Comparison of ENCODE assay signal across 10 cellular contexts in the genomic region with DNA sequence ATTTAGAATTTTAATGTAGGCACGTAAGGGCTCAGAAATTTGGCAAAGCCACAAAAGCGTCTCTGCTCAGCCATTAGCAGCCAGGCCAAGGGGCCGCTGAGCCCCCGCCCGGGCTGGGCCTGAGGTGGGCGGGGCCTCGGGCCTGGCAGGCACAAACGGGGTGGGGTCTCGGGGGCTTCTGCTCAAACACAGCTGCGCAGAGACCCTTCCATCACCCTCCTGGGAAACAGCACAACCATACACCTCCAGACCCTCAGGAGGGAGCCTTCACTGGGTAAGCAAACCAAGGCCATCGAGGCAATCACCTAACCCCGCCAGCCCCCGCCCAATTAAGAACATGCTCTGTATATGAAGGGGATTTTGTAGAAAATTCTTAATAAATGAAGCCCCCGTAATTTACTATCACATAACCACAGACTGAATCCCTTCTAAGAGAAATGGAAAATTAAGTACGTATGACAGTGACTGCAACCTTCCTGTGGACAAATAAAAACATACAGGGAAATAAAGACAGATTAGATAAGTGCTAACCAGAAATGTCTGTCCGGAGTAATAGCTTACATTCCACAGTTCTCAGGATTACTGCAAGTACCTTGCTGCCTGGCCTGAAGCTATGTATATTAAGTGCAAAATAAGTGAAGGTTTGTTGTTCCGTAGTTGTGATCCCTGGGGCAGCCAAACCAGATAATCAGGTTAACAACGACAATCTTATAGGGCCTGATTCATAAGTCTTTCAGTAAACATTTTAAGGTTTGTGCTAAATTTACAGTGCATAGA. TPM values are rescaled to one million over a fixed set of nuclear protein-coding genes. Genes with fewer than 3 reads are reported as not detected.
DNase-seq lines count a peak whose midpoint lies in the region; ATAC-seq, FAIRE-seq and TF ChIP-seq lines count a peak whose summit lies in the region.
"Had no signal": no experiment of that assay in that cellular context is flagged by ENCODE, and none has a peak within 500 bp of the region (broad histone marks: within the 10 kb centered on the region; RNA-seq: fewer than 3 reads in every experiment).

No MANE protein-coding gene starts in this region.

- H3K4me1 Mint-ChIP-seq in Calu3 (ENCODE audit: low read depth, unreplicated experiment): peaks cover 24% of the 10 kb centered on the region
- H3K4me1 Mint-ChIP-seq in activated naive CD4-positive, alpha-beta T cell treated with anti-CD3 and anti-CD28 coated beads for 36 hours (ENCODE audit: low read depth): peaks cover 42% of the 10 kb centered on the region

- H3K27ac ChIP-seq in VCaP (peak overlapping the region; percentile 98), pancreas (peak overlapping the region; percentile 11 to 93 (median 60))

- no peak for TF ChIP-seq CTCF in Calu3 (IDR thresholded peaks at IDR 0.05; ENCODE audit: unreplicated experiment)
- no peak for TF ChIP-seq CTCF in VCaP (conservative IDR thresholded peaks at IDR 0.05)
- TF ChIP-seq CTCF in foreskin fibroblast (IDR thresholded peaks at IDR 0.05; ENCODE audit: low read depth, low read length): no peak
- no peak for TF ChIP-seq CTCF in pancreas (IDR thresholded peaks at IDR 0.05)

- FAIRE-seq in pancreas (lab: Jason Lieb, UNC): no peak

- peaks cover 0 to 19% (median 0%) of the 10 kb centered on the region in 3 donors for H3K4me1 ChIP-seq in pancreas

- H3K9me3 Mint-ChIP-seq in Calu3 (ENCODE audit: low read depth, unreplicated experiment): no peaks in the 10 kb centered on the region
- H3K9me3 Mint-ChIP-seq in activated naive CD4-positive, alpha-beta T cell treated with anti-CD3 and anti-CD28 coated beads for 36 hours: peaks cover 2% of the 10 kb centered on the region

- CTCF ChIA-PET in Calu3 (lab: Charles Lee): interaction anchor here (1.3 to 1.4 kb wide), 2 partner anchors 22 to 27 kb away, joined by 4 to 5 read pairs; no protein-coding TSS in a partner anchor
- CTCF ChIA-PET in activated naive CD4-positive, alpha-beta T cell treated with anti-CD3 and anti-CD28 coated beads for 36 hours (lab: Charles Lee): interaction anchor here (1.7 to 2.5 kb wide), 2 partner anchors 57 to 266 kb away, joined by 5 to 11 read pairs; no protein-coding TSS in a partner anchor

- H3K9me3 ChIP-seq in pancreas: no peaks in the 10 kb centered on the region

- WGBS in pancreas, 2 donors: 49 to 52% methylated on average over 18 of the region's 18 CpGs

- H3K36me3 Mint-ChIP-seq in Calu3 (ENCODE audit: insufficient read depth, unreplicated experiment): peaks cover 57% of the 10 kb centered on the region
- peaks cover 2% of the 10 kb centered on the region for H3K36me3 Mint-ChIP-seq in activated naive CD4-positive, alpha-beta T cell treated with anti-CD3 and anti-CD28 coated beads for 36 hours (ENCODE audit: low read depth)

- peak overlapping the region; percentile 85 to 88 for H3K4me3 ChIP-seq in foreskin fibroblast (ENCODE audit: low read depth in 1 of 2, low read length in 2 of 2)
- peak overlapping the region in 2 of 4 donors; percentile 45 to 58 for H3K4me3 ChIP-seq in pancreas

- no peaks in the 10 kb centered on the region for H3K36me3 ChIP-seq in pancreas

- no peaks in the 10 kb centered on the region for H3K27me3 ChIP-seq in pancreas

- ATAC-seq in pancreas (no peak), HG03095 (IDR thresholded peaks at IDR 0.05; ENCODE audit: unreplicated experiment) (no peak)

- peak overlapping the region; percentile 81 for H3K27ac Mint-ChIP-seq in Calu3 (ENCODE audit: unreplicated experiment)
- H3K27ac Mint-ChIP-seq in activated naive CD4-positive, alpha-beta T cell treated with anti-CD3 and anti-CD28 coated beads for 36 hours: no peak overlapping the region

- intact Hi-C loops in Calu3 (cut with micrococcal nuclease; ENCODE audit: unreplicated experiment) (loop anchor here (2.0 to 5.0 kb wide), 3 partner anchors 48 to 89 kb away; no protein-coding TSS in a partner anchor), pancreas (cut with DNase I) (no loop called here)
- intact Hi-C loops in activated naive CD4-positive, alpha-beta T cell treated with anti-CD3 and anti-CD28 coated beads for 36 hours (cut with micrococcal nuclease): loop anchor here (5.0 kb wide), 1 partner anchor 498 kb away; no protein-coding TSS in a partner anchor

- H3K27me3 Mint-ChIP-seq in Calu3 (ENCODE audit: unreplicated experiment): no peaks in the 10 kb centered on the region
- peaks cover 2% of the 10 kb centered on the region for H3K27me3 Mint-ChIP-seq in activated naive CD4-positive, alpha-beta T cell treated with anti-CD3 and anti-CD28 coated beads for 36 hours (ENCODE audit: low read depth)

- DNase-seq in Calu3 (peak; percentile 33), foreskin fibroblast (peak in 1 of 2 donors; percentile 39), pancreas (no peak), NAMALWA (ENCODE audit: low spot score) (no peak), NCI-H1417 treated with DMSO at 0.1 percent for 48 hours (lab: John Stamatoyannopoulos, UW) (no peak)
- DNase-seq in activated naive CD4-positive, alpha-beta T cell treated with anti-CD3 and anti-CD28 coated beads for 36 hours: no peak
- DNase-seq: activated effector memory CD4-positive, alpha-beta T cell treated with Interleukin-2 at 50 U/mL for 16 hours; NCI-H345 had no signal

- BruUV-seq in Calu3 (replicated peaks; lab: Mats Ljungman, UMichigan): TSS peak; percentile 84

- H3K4me3 Mint-ChIP-seq in Calu3 (ENCODE audit: low read depth, unreplicated experiment): peak overlapping the region; percentile 73
- no peak overlapping the region for H3K4me3 Mint-ChIP-seq in activated naive CD4-positive, alpha-beta T cell treated with anti-CD3 and anti-CD28 coated beads for 36 hours

RNA-seq across cellular contexts. Expression of gene NEDD9, which starts 3.0 kb away (rescaled TPM):
- total RNA-seq in Calu3 (2022) (18.2 and 28.1 TPM in 2 replicates), pancreas (10 to 100 TPM in 1 of 6 donors, 1 to 10 TPM in 5; 4.9 to 13.2 (median 8.3) TPM)
- 10 to 100 TPM in 1 of 2 donors, 1 to 10 TPM in 1; 4.8 to 11.7 TPM for polyA plus RNA-seq in pancreas
- 10 to 100 TPM; 17.5 to 18.8 TPM for total RNA-seq in activated naive CD4-positive, alpha-beta T cell treated with anti-CD3 and anti-CD28 coated beads for 36 hours

Comparison
In these comparisons a context has a peak if more than half of its experiments do, and no peak if none do; other contexts are left out.
1. intact Hi-C loops: an anchor here in Calu3 (2.0 to 5.0 kb wide) and activated naive CD4-positive, alpha-beta T cell treated with anti-CD3 and anti-CD28 coated beads for 36 hours (5.0 kb wide); none called in pancreas.